Comparison of ENCODE assay signal across 1 cellular context in the genomic region with DNA sequence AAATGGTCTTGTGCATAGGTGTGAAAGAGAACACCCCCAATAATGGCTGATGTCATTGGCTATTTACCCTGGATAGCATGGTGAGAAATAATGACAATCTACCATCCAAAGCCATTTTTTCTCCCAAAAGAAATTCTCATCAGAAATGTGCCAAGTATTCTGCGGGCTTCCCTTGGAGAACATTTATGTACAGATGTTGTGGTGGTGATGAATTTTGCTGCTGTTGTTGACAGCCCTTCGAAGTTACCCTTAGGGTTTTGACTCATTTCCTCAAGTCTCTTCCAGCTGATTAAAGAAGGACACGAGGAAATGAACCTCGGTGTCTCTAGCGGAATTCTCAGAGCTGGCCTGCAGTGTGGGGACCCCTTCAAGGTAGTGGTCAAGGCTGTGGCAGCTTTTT.
TF ChIP-seq lines count a peak whose summit lies in the region.

No MANE protein-coding gene starts in this region.

TF ChIP-seq in SK-N-SH, 30 proteins besides CTCF, POLR2A, EP300 and RAD21 (continued from another document):
- TF ChIP-seq, protein P1, sequence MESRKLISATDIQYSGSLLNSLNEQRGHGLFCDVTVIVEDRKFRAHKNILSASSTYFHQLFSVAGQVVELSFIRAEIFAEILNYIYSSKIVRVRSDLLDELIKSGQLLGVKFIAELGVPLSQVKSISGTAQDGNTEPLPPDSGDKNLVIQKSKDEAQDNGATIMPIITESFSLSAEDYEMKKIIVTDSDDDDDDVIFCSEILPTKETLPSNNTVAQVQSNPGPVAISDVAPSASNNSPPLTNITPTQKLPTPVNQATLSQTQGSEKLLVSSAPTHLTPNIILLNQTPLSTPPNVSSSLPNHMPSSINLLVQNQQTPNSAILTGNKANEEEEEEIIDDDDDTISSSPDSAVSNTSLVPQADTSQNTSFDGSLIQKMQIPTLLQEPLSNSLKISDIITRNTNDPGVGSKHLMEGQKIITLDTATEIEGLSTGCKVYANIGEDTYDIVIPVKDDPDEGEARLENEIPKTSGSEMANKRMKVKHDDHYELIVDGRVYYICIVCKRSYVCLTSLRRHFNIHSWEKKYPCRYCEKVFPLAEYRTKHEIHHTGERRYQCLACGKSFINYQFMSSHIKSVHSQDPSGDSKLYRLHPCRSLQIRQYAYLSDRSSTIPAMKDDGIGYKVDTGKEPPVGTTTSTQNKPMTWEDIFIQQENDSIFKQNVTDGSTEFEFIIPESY (IDR thresholded peaks at IDR 0.05; ENCODE audit: borderline replicate concordance, low read depth), result no peak
- TF ChIP-seq CHD2 (IDR thresholded peaks at IDR 0.05; ENCODE audit: low read length, partially characterized antibody) (no peak), RFX5 (IDR thresholded peaks at IDR 0.05; ENCODE audit: low read length) (no peak), NRF1 (IDR thresholded peaks at IDR 0.05; ENCODE audit: low read depth, low read length) (no peak), FOXJ3 (CRISPR knock-in tag; IDR thresholded peaks at IDR 0.05) (no peak), JUND (IDR thresholded peaks at IDR 0.05) (no peak)
- TF ChIP-seq, protein P2, sequence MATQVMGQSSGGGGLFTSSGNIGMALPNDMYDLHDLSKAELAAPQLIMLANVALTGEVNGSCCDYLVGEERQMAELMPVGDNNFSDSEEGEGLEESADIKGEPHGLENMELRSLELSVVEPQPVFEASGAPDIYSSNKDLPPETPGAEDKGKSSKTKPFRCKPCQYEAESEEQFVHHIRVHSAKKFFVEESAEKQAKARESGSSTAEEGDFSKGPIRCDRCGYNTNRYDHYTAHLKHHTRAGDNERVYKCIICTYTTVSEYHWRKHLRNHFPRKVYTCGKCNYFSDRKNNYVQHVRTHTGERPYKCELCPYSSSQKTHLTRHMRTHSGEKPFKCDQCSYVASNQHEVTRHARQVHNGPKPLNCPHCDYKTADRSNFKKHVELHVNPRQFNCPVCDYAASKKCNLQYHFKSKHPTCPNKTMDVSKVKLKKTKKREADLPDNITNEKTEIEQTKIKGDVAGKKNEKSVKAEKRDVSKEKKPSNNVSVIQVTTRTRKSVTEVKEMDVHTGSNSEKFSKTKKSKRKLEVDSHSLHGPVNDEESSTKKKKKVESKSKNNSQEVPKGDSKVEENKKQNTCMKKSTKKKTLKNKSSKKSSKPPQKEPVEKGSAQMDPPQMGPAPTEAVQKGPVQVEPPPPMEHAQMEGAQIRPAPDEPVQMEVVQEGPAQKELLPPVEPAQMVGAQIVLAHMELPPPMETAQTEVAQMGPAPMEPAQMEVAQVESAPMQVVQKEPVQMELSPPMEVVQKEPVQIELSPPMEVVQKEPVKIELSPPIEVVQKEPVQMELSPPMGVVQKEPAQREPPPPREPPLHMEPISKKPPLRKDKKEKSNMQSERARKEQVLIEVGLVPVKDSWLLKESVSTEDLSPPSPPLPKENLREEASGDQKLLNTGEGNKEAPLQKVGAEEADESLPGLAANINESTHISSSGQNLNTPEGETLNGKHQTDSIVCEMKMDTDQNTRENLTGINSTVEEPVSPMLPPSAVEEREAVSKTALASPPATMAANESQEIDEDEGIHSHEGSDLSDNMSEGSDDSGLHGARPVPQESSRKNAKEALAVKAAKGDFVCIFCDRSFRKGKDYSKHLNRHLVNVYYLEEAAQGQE (IDR thresholded peaks at IDR 0.05; ENCODE audit: low read depth, low read length), result no peak
- TF ChIP-seq, protein P3, sequence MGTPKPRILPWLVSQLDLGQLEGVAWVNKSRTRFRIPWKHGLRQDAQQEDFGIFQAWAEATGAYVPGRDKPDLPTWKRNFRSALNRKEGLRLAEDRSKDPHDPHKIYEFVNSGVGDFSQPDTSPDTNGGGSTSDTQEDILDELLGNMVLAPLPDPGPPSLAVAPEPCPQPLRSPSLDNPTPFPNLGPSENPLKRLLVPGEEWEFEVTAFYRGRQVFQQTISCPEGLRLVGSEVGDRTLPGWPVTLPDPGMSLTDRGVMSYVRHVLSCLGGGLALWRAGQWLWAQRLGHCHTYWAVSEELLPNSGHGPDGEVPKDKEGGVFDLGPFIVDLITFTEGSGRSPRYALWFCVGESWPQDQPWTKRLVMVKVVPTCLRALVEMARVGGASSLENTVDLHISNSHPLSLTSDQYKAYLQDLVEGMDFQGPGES (IDR thresholded peaks at IDR 0.05; ENCODE audit: low read depth, low read length), result no peak
